In the genomic region with DNA sequence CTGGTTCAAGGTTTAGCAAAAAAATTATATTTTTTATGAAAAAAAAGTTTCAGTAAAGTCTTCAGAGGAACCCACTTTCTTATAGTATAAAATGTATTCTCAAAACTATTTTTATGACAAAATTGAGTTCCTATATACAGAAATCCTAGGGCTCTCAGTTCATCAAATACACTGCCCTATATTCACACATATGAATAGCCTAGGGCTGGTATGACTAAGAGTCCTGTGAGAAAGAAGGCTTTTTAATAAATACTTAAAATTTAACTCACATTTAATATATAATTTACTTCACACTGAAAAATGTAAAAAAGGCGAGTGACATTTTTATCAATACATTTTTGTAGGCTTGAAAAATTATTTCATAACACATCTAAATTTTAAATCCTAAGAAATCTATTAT, we compare ENCODE assay signal across 31 cellular contexts.
"Had no signal": no experiment of that assay in that cellular context is flagged by ENCODE, and none has a peak within 500 bp of the region (broad histone marks: within the 10 kb centered on the region; RNA-seq: fewer than 3 reads in every experiment).

No MANE protein-coding gene starts in this region.

- H3K27me3 ChIP-seq: brain microvascular endothelial cell, dorsolateral prefrontal cortex, foreskin keratinocyte had no signal

- H3K27me3 Mint-ChIP-seq: activated CD8-positive, alpha-beta T cell treated with anti-CD3 and anti-CD28 coated beads for 36 hours; activated naive CD8-positive, alpha-beta T cell; activated T-helper 17 cell treated with anti-CD3 and anti-CD28 coated beads, Interleukin-2, amount 50 U/mL, for 72 hours; central memory CD8-positive, alpha-beta T cell; dendritic cell treated with granulocyte-macrophage colony-stimulating factor and Interleukin-4, amounts not matched to agents 40 ng/mL and 50 ng/mL, for 4 days had no signal

- H3K4me3 Mint-ChIP-seq: activated CD8-positive, alpha-beta T cell treated with anti-CD3 and anti-CD28 coated beads for 36 hours; activated naive CD8-positive, alpha-beta T cell; activated T-cell treated with anti-CD3 and anti-CD28 coated beads, Interleukin-2, amount 50 U/mL, for 4 hours; activated T-helper 17 cell treated with anti-CD3 and anti-CD28 coated beads, Interleukin-2, amount 50 U/mL, for 72 hours; central memory CD8-positive, alpha-beta T cell; dendritic cell treated with granulocyte-macrophage colony-stimulating factor and Interleukin-4, amounts not matched to agents 40 ng/mL and 50 ng/mL, for 4 days; endodermal cell; WTC11 had no signal

- H3K4me3 ChIP-seq: coronary artery, dorsolateral prefrontal cortex had no signal

- DNase-seq: activated CD4-positive, alpha-beta T cell treated with anti-CD3 and anti-CD28 coated beads for 48 hours; activated CD4-positive, alpha-beta T cell treated with anti-CD3 and anti-CD28 coated beads, Interleukin-2, amount 50 U/mL, for 1 hour; activated CD4-positive, alpha-beta T cell treated with anti-CD3 and anti-CD28 coated beads, Interleukin-2, amount 50 U/mL, for 48 hours; activated CD8-positive, alpha-beta memory T cell treated with anti-CD3 and anti-CD28 coated beads for 24 hours; activated CD8-positive, alpha-beta T cell treated with anti-CD3 and anti-CD28 coated beads for 36 hours; activated effector memory CD4-positive, alpha-beta T cell treated with Interleukin-2 at 50 U/mL for 16 hours; activated gamma-delta T cell treated with Interleukin-2 at 50 U/mL for 16 hours; activated naive CD4-positive, alpha-beta T cell treated with anti-CD3 and anti-CD28 coated beads, Interleukin-2, amount 50 U/mL, for 16 hours; activated naive CD4-positive, alpha-beta T cell treated with Interleukin-2 at 50 U/mL for 16 hours; activated T-cell treated with anti-CD3 and anti-CD28 coated beads, Interleukin-2, amount 50 U/mL, for 4 hours; amniotic stem cell; anterior cingulate cortex; brain microvascular endothelial cell; dorsolateral prefrontal cortex; effector memory CD4-positive, alpha-beta T cell; endodermal cell; foreskin keratinocyte; head of caudate nucleus; hippocampal formation; T-helper 2 cell had no signal

- H3K27ac Mint-ChIP-seq: activated CD8-positive, alpha-beta T cell treated with anti-CD3 and anti-CD28 coated beads for 36 hours; activated naive CD8-positive, alpha-beta T cell; activated T-helper 17 cell treated with anti-CD3 and anti-CD28 coated beads, Interleukin-2, amount 50 U/mL, for 72 hours; dendritic cell treated with granulocyte-macrophage colony-stimulating factor and Interleukin-4, amounts not matched to agents 40 ng/mL and 50 ng/mL, for 4 days; endodermal cell; WTC11 had no signal

- FAIRE-seq: astrocyte, bronchial epithelial cell had no signal

- H3K27ac ChIP-seq: brain microvascular endothelial cell, coronary artery, dorsolateral prefrontal cortex, epithelial cell of prostate, foreskin keratinocyte, VCaP had no signal

- H3K36me3 ChIP-seq: brain microvascular endothelial cell had no signal

- ATAC-seq: activated CD4-positive, CD25-positive, alpha-beta regulatory T cell treated with anti-CD3 and anti-CD28 coated beads, Interleukin-2, amount 50 U/mL, for 24 hours; activated CD8-positive, alpha-beta T cell treated with anti-CD3 and anti-CD28 coated beads for 36 hours; activated T-cell treated with anti-CD3 and anti-CD28 coated beads, Interleukin-2, amount 50 U/mL, for 4 hours; activated T-helper 17 cell treated with anti-CD3 and anti-CD28 coated beads, Interleukin-2, amount 50 U/mL, for 72 hours; foreskin keratinocyte; WTC11 had no signal

- H3K9me3 Mint-ChIP-seq: activated CD8-positive, alpha-beta T cell treated with anti-CD3 and anti-CD28 coated beads for 36 hours; activated T-cell treated with anti-CD3 and anti-CD28 coated beads, Interleukin-2, amount 50 U/mL, for 4 hours; activated T-helper 17 cell treated with anti-CD3 and anti-CD28 coated beads, Interleukin-2, amount 50 U/mL, for 72 hours; central memory CD8-positive, alpha-beta T cell; dendritic cell treated with granulocyte-macrophage colony-stimulating factor and Interleukin-4, amounts not matched to agents 40 ng/mL and 50 ng/mL, for 4 days; endodermal cell; WTC11 had no signal
